ENCODE assay signal across 8 cellular contexts in the genomic region with DNA sequence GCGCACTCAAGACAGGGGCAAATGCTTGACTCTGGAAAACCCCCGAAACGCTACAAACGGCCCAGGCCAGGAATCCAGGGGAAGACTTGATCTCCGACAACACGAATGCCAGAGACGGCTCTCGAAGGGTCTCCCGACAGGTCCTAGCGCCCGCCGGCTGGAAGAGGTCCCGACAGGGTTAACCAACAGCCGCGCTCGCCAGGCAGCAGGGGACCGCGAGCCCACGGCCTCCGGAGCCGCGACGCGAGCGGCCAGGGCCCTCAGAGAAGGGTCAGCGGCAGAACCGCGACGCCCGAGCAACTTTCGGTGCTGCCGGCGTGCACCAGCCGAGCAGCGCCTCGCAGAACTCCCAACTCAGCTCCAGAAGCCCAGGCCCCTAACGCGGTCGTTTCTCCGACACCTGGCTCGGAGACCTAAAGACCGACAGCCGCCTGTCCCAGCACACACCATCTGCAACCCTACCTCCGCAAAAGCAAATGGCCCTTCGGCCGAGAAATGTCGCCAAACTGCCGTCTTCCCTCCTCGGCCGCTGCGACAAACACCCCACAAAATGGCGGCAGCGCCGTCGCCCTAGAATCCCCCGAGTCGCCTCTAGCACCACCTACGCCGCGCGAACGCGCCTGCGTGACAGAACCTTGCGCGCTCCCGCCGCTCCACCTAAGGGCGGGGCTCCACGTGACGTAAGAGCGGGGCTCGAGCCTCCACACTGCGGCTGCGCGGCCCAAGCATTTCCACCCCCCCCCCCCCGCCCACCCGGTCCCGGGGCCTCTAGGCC. TPM values are rescaled to one million over a fixed set of nuclear protein-coding genes. Genes with fewer than 3 reads are reported as not detected.
DNase-seq lines count a peak whose midpoint lies in the region; ATAC-seq and TF ChIP-seq lines count a peak whose summit lies in the region.

A gene (minus strand): TSS at position 567 of the 775 bp plus-strand sequence. CDS start 3,634 bp downstream, outside the sequence.

- no peaks in the 10 kb centered on the region for H3K36me3 ChIP-seq in kidney epithelial cell (ENCODE audit: control insufficient read depth, insufficient read depth, low read length)

- no peaks in the 10 kb centered on the region for H3K27me3 ChIP-seq in kidney epithelial cell (ENCODE audit: control insufficient read depth, insufficient read depth, low read length)

- no peak for TF ChIP-seq CTCF in kidney epithelial cell (IDR thresholded peaks at IDR 0.05; ENCODE audit: insufficient read depth, low read length, poor library complexity, severe bottlenecking)

- H3K4me3 ChIP-seq in kidney epithelial cell (ENCODE audit: low read depth, low read length) = peak within 1 kb of the TSS; percentile 98

- peak; percentile 94 for TF ChIP-seq POLR2A in GM19099 (IDR thresholded peaks at IDR 0.05; ENCODE audit: extremely low read depth, insufficient read length, low read depth)

- DNase-seq in AG20443 (ENCODE audit: low spot score) (peak; percentile 99), NCI-H510A (lab: John Stamatoyannopoulos, UW) (peak; percentile 71), cerebellar nuclear complex (lab: John Stamatoyannopoulos, UW) (peak; percentile 18 to 69), kidney epithelial cell (ENCODE audit: low read depth) (peak; percentile 64)
- DNase-seq in activated CD4-positive, alpha-beta T cell treated with anti-CD3 and anti-CD28 coated beads for 1 hour = peak; percentile 96
- peak; percentile 97 for DNase-seq in stimulated activated CD4-positive, alpha-beta T cell treated with anti-CD3 and anti-CD28 coated beads, Interleukin-15, amount 100 ng/mL, for 24 hours

- peak; percentile 60 for ATAC-seq in HG03378 (IDR thresholded peaks at IDR 0.05; ENCODE audit: unreplicated experiment)

RNA-seq across cellular contexts. Expression of the gene that starts here (rescaled TPM):
- 7.1 and 9.7 TPM in 2 replicates for total RNA-seq in kidney epithelial cell

Comparison
In these comparisons a context has a peak if more than half of its experiments do, and no peak if none do; other contexts are left out.
1. Peak in every context shown above with its lines: DNase-seq, ATAC-seq and H3K4me3 ChIP-seq.
2. DNase-seq: peak in every context shown above with its lines; median percentile 99 in AG20443; 97 in stimulated activated CD4-positive, alpha-beta T cell treated with anti-CD3 and anti-CD28 coated beads, Interleukin-15, amount 100 ng/mL, for 24 hours; 96 in activated CD4-positive, alpha-beta T cell treated with anti-CD3 and anti-CD28 coated beads for 1 hour; 71 in NCI-H510A; 64 in kidney epithelial cell; 44 in cerebellar nuclear complex.